1 cellular context compared by ENCODE assay signal in the genomic region with DNA sequence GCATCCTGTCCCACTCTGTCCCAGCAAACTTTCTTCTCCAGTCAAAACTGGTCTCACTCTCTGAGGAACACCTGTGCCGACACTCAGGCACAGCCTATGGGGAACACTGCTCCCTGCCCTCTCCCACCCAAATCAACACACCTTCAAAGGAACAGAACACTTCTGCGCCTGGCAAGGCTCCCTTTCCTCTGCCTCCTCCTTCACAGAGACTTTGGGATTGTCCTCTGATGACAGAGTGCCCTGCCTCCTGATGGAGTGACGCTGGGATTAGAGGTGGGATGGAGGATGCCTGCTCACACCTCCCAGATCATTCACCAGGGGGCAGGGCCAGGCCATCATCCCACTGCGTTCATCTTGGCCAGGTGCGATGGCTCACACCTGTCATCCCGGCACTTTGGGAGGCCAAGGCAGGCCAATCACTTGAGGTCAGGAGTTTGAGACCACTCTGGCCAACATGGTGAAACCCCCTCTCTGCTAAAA.
TF ChIP-seq lines count a peak whose summit lies in the region.

No MANE protein-coding gene starts in this region.

TF ChIP-seq in HepG2, 621 proteins besides CTCF, POLR2A, EP300 and RAD21:
- TF ChIP-seq NFIB (CRISPR knock-in tag; IDR thresholded peaks at IDR 0.05; ENCODE audit: borderline replicate concordance) (no peak), ZNF564 (CRISPR knock-in tag; IDR thresholded peaks at IDR 0.05) (no peak), STAG1 (CRISPR knock-in tag; IDR thresholded peaks at IDR 0.05) (peak; percentile 50), NR2F1 (CRISPR knock-in tag; IDR thresholded peaks at IDR 0.05) (no peak), ZZZ3 (CRISPR knock-in tag; IDR thresholded peaks at IDR 0.05; ENCODE audit: borderline replicate concordance) (no peak), ZNF83 (CRISPR knock-in tag; IDR thresholded peaks at IDR 0.05; ENCODE audit: borderline replicate concordance) (no peak), ATRX (CRISPR knock-in tag; IDR thresholded peaks at IDR 0.05; ENCODE audit: borderline replicate concordance) (no peak), ZFP36L1 (CRISPR knock-in tag; IDR thresholded peaks at IDR 0.05) (no peak), NCOR1 (IDR thresholded peaks at IDR 0.05; ENCODE audit: borderline replicate concordance, low read length) (no peak), ZNF230 (CRISPR knock-in tag; IDR thresholded peaks at IDR 0.05) (no peak), FOSL1 (CRISPR knock-in tag; IDR thresholded peaks at IDR 0.05; ENCODE audit: borderline replicate concordance) (no peak), EHMT2 (IDR thresholded peaks at IDR 0.05; ENCODE audit: borderline replicate concordance, low read depth, low read length) (no peak)
- TF ChIP-seq, protein P1, sequence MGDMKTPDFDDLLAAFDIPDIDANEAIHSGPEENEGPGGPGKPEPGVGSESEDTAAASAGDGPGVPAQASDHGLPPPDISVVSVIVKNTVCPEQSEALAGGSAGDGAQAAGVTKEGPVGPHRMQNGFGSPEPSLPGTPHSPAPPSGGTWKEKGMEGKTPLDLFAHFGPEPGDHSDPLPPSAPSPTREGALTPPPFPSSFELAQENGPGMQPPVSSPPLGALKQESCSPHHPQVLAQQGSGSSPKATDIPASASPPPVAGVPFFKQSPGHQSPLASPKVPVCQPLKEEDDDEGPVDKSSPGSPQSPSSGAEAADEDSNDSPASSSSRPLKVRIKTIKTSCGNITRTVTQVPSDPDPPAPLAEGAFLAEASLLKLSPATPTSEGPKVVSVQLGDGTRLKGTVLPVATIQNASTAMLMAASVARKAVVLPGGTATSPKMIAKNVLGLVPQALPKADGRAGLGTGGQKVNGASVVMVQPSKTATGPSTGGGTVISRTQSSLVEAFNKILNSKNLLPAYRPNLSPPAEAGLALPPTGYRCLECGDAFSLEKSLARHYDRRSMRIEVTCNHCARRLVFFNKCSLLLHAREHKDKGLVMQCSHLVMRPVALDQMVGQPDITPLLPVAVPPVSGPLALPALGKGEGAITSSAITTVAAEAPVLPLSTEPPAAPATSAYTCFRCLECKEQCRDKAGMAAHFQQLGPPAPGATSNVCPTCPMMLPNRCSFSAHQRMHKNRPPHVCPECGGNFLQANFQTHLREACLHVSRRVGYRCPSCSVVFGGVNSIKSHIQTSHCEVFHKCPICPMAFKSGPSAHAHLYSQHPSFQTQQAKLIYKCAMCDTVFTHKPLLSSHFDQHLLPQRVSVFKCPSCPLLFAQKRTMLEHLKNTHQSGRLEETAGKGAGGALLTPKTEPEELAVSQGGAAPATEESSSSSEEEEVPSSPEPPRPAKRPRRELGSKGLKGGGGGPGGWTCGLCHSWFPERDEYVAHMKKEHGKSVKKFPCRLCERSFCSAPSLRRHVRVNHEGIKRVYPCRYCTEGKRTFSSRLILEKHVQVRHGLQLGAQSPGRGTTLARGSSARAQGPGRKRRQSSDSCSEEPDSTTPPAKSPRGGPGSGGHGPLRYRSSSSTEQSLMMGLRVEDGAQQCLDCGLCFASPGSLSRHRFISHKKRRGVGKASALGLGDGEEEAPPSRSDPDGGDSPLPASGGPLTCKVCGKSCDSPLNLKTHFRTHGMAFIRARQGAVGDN (CRISPR knock-in tag; IDR thresholded peaks at IDR 0.05) = peak; percentile 8; the same call in 1 of the 2 replicates
- TF ChIP-seq, protein P2, sequence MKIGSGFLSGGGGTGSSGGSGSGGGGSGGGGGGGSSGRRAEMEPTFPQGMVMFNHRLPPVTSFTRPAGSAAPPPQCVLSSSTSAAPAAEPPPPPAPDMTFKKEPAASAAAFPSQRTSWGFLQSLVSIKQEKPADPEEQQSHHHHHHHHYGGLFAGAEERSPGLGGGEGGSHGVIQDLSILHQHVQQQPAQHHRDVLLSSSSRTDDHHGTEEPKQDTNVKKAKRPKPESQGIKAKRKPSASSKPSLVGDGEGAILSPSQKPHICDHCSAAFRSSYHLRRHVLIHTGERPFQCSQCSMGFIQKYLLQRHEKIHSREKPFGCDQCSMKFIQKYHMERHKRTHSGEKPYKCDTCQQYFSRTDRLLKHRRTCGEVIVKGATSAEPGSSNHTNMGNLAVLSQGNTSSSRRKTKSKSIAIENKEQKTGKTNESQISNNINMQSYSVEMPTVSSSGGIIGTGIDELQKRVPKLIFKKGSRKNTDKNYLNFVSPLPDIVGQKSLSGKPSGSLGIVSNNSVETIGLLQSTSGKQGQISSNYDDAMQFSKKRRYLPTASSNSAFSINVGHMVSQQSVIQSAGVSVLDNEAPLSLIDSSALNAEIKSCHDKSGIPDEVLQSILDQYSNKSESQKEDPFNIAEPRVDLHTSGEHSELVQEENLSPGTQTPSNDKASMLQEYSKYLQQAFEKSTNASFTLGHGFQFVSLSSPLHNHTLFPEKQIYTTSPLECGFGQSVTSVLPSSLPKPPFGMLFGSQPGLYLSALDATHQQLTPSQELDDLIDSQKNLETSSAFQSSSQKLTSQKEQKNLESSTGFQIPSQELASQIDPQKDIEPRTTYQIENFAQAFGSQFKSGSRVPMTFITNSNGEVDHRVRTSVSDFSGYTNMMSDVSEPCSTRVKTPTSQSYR (CRISPR knock-in tag; IDR thresholded peaks at IDR 0.05; ENCODE audit: borderline replicate concordance) = no peak
- TF ChIP-seq, protein P3, sequence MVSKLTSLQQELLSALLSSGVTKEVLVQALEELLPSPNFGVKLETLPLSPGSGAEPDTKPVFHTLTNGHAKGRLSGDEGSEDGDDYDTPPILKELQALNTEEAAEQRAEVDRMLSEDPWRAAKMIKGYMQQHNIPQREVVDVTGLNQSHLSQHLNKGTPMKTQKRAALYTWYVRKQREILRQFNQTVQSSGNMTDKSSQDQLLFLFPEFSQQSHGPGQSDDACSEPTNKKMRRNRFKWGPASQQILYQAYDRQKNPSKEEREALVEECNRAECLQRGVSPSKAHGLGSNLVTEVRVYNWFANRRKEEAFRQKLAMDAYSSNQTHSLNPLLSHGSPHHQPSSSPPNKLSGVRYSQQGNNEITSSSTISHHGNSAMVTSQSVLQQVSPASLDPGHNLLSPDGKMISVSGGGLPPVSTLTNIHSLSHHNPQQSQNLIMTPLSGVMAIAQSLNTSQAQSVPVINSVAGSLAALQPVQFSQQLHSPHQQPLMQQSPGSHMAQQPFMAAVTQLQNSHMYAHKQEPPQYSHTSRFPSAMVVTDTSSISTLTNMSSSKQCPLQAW (CRISPR knock-in tag; IDR thresholded peaks at IDR 0.05) = no peak
- TF ChIP-seq, protein P4, sequence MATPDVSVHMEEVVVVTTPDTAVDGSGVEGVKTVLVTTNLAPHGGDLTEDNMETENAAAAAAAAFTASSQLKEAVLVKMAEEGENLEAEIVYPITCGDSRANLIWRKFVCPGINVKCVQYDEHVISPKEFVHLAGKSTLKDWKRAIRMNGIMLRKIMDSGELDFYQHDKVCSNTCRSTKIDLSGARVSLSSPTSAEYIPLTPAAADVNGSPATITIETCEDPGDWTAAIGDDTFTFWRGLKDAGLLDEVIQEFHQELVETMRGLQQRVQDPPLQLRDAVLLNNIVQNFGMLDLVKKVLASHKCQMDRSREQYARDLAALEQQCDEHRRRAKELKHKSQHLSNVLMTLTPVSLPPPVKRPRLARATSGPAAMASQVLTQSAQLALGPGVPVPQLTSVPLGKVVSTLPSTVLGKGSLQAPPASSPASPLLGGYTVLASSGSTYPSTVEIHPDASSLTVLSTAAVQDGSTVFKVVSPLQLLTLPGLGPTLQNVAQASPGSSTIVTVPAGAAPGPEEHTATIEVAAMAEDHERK (CRISPR knock-in tag; IDR thresholded peaks at IDR 0.05; ENCODE audit: low read depth) = no peak
